In the genomic region with DNA sequence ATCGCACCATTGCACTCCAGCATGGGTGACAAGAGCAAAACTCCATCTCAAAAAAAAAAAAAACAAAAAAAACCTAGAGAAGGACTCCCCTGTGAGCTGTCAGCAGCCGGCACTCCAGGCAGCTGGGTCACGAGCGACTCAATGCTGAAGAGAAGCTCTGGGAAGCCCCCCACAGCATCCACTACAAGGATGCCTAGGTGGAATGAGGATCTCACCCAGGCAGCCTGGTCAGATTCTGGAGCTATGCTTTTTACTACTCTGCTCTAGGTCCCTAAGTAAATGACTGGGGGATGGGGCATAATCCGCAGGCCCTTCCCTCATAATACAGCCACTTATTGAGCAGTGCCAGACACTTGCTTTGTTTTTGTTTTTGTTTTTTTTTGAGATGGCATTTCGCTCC, we compare ENCODE assay signal across 22 cellular contexts. TPM values are rescaled to one million over a fixed set of nuclear protein-coding genes. Genes with fewer than 3 reads are reported as not detected.
"Had no signal": no experiment of that assay in that cellular context is flagged by ENCODE, and none has a peak within 500 bp of the region (broad histone marks: within the 10 kb centered on the region; RNA-seq: fewer than 3 reads in every experiment).

No MANE protein-coding gene starts in this region.

- H3K4me3 ChIP-seq: coronary artery, dorsolateral prefrontal cortex, esophagus muscularis mucosa, gastroesophageal sphincter, heart left ventricle, hepatocyte, left lung, lung, mucosa of descending colon had no signal

- ATAC-seq: foreskin keratinocyte, gastroesophageal sphincter, heart left ventricle, left cardiac atrium, left lung, left ventricle myocardium superior, mucosa of descending colon had no signal

- H3K36me3 ChIP-seq: esophagus muscularis mucosa, gastroesophageal sphincter, heart left ventricle, left lung had no signal

- H3K27ac ChIP-seq: coronary artery, dorsolateral prefrontal cortex, esophagus muscularis mucosa, foreskin keratinocyte, gastroesophageal sphincter, heart left ventricle, hepatocyte, left lung had no signal

- DNase-seq: dermis blood vessel endothelial cell; dorsolateral prefrontal cortex; effector CD4-positive, alpha-beta T cell; effector memory CD4-positive, alpha-beta T cell; foreskin keratinocyte; heart left ventricle; hypothalamus; immature natural killer cell; islet precursor cell; left cardiac atrium; left lung; left ventricle myocardium superior; mammary epithelial cell; mesendoderm; mucosa of descending colon; naive B cell had no signal

- H3K4me1 ChIP-seq: esophagus muscularis mucosa, foreskin keratinocyte, gastroesophageal sphincter, heart left ventricle, left lung had no signal

- H3K9me3 ChIP-seq: esophagus muscularis mucosa, gastroesophageal sphincter, heart left ventricle, left lung, mucosa of descending colon had no signal

- H2AFZ ChIP-seq: hepatocyte had no signal

- H3K79me2 ChIP-seq: hepatocyte had no signal

- H3K4me2 ChIP-seq: hepatocyte had no signal

RNA-seq across cellular contexts. Expression of a gene that starts 6.6 kb away (rescaled TPM):
- total RNA-seq: fibroblast of lung, mammary epithelial cell had no signal
